In the genomic region with DNA sequence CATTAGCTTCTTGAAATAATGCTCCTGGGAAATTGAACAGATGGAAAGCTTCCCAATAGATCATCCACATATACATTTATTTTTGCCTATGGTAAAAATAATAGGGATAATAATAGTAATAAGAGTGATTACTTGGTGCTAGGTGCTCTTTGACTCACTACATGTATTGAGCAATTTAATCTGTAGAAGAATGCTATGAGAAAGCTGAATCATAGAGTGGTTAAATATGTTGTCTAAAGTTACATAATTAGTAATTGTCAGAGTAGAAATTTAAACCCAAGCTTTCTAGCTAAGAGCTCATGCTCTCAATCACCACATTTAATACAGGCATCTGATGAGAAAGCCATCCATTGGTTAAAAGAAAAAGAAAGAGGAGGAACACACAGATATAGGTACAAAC, we compare ENCODE assay signal across 35 cellular contexts.
"Had no signal": no experiment of that assay in that cellular context is flagged by ENCODE, and none has a peak within 500 bp of the region (broad histone marks: within the 10 kb centered on the region; RNA-seq: fewer than 3 reads in every experiment).

No MANE protein-coding gene starts in this region.

- H3K4me3 ChIP-seq: coronary artery, dorsolateral prefrontal cortex, heart left ventricle, pancreas, prostate gland, sigmoid colon, smooth muscle cell, uterus had no signal

- H3K27me3 Mint-ChIP-seq: activated CD4-positive, alpha-beta memory T cell treated with anti-CD3 and anti-CD28 coated beads, Interleukin-2, amount 10 ng/mL, durations not matched to agents 7 days and 5 days; activated CD4-positive, alpha-beta T cell treated with anti-CD3 and anti-CD28 coated beads, Interleukin-2, amount 10 ng/mL, durations not matched to agents 24 days and 14 days; memory B cell; naive thymus-derived CD8-positive, alpha-beta T cell; stimulated activated memory B cell treated with anti-CD40 and anti-IgM and Interleukin-4, amounts not matched to agents 10 μg/mL and 1 μg/mL and 100 μg/mL, for 72 hours; stimulated activated naive CD8-positive, alpha-beta T cell treated with anti-CD3 and anti-CD28 coated beads, Interleukin-15, amount 100 ng/mL, for 72 hours; T-helper 17 cell; type B pancreatic cell had no signal

- H3K27ac ChIP-seq: coronary artery, dorsolateral prefrontal cortex, foreskin keratinocyte, heart left ventricle, pancreas, prostate gland, sigmoid colon, uterus, WERI-Rb-1 had no signal

- FAIRE-seq: pancreas had no signal

- H3K27me3 ChIP-seq: dorsolateral prefrontal cortex, foreskin keratinocyte, heart left ventricle, pancreas, sigmoid colon, uterus had no signal

- H3K36me3 ChIP-seq: heart left ventricle, pancreas, prostate gland, sigmoid colon, uterus, WERI-Rb-1 had no signal

- H3K27ac Mint-ChIP-seq: activated CD4-positive, alpha-beta memory T cell treated with anti-CD3 and anti-CD28 coated beads, Interleukin-2, amount 10 ng/mL, durations not matched to agents 7 days and 5 days; activated CD4-positive, alpha-beta T cell treated with anti-CD3 and anti-CD28 coated beads, Interleukin-2, amount 10 ng/mL, durations not matched to agents 24 days and 14 days; activated naive CD4-positive, alpha-beta T cell treated with anti-CD3 and anti-CD28 coated beads, Interleukin-2, amount 50 U/mL, for 72 hours; activated T-helper 2 cell treated with anti-CD3 and anti-CD28 coated beads, Interferon-gamma antibody, Interleukin-2, Interleukin-4, amounts not matched to agents 10 μg/mL and 5 μg/mL and 100 μg/mL, durations not matched to agents 14 hours and 24 hours and 36 hours; immature natural killer cell; memory B cell; naive thymus-derived CD8-positive, alpha-beta T cell; stimulated activated memory B cell treated with anti-CD40 and anti-IgM and Interleukin-4, amounts not matched to agents 10 μg/mL and 1 μg/mL and 100 μg/mL, for 72 hours; stimulated activated naive CD8-positive, alpha-beta T cell treated with anti-CD3 and anti-CD28 coated beads, Interleukin-15, amount 100 ng/mL, for 72 hours; T-helper 17 cell; type B pancreatic cell had no signal

- H3K4me1 Mint-ChIP-seq: activated CD4-positive, alpha-beta memory T cell treated with anti-CD3 and anti-CD28 coated beads, Interleukin-2, amount 10 ng/mL, durations not matched to agents 7 days and 5 days; activated CD4-positive, alpha-beta T cell treated with anti-CD3 and anti-CD28 coated beads, Interleukin-2, amount 10 ng/mL, durations not matched to agents 24 days and 14 days; immature natural killer cell; memory B cell; naive thymus-derived CD8-positive, alpha-beta T cell; stimulated activated memory B cell treated with anti-CD40 and anti-IgM and Interleukin-4, amounts not matched to agents 10 μg/mL and 1 μg/mL and 100 μg/mL, for 72 hours; stimulated activated naive CD8-positive, alpha-beta T cell treated with anti-CD3 and anti-CD28 coated beads, Interleukin-15, amount 100 ng/mL, for 72 hours; T-helper 17 cell had no signal

- H3K36me3 Mint-ChIP-seq: activated naive CD4-positive, alpha-beta T cell treated with anti-CD3 and anti-CD28 coated beads, Interleukin-2, amount 50 U/mL, for 72 hours; memory B cell; naive thymus-derived CD8-positive, alpha-beta T cell; stimulated activated memory B cell treated with anti-CD40 and anti-IgM and Interleukin-4, amounts not matched to agents 10 μg/mL and 1 μg/mL and 100 μg/mL, for 72 hours; type B pancreatic cell had no signal

- H3K4me2 ChIP-seq: smooth muscle cell had no signal

- H3K4me3 Mint-ChIP-seq: activated CD4-positive, alpha-beta memory T cell treated with anti-CD3 and anti-CD28 coated beads, Interleukin-2, amount 10 ng/mL, durations not matched to agents 7 days and 5 days; activated CD4-positive, alpha-beta T cell treated with anti-CD3 and anti-CD28 coated beads, Interleukin-2, amount 10 ng/mL, durations not matched to agents 24 days and 14 days; immature natural killer cell; memory B cell; naive thymus-derived CD8-positive, alpha-beta T cell; neural crest cell; stimulated activated memory B cell treated with anti-CD40 and anti-IgM and Interleukin-4, amounts not matched to agents 10 μg/mL and 1 μg/mL and 100 μg/mL, for 72 hours; stimulated activated naive CD8-positive, alpha-beta T cell treated with anti-CD3 and anti-CD28 coated beads, Interleukin-15, amount 100 ng/mL, for 72 hours; T-helper 17 cell; type B pancreatic cell had no signal

- DNase-seq: activated CD4-positive, alpha-beta memory T cell treated with anti-CD3 and anti-CD28 coated beads, Interleukin-2, amount 10 ng/mL, durations not matched to agents 7 days and 5 days; activated CD4-positive, alpha-beta T cell treated with anti-CD3 and anti-CD28 coated beads, Interleukin-2, amount 10 ng/mL, durations not matched to agents 24 days and 14 days; activated T-cell treated with anti-CD3 and anti-CD28 coated beads, Interleukin-2, amount 50 U/mL, for 48 hours; anterior cingulate cortex; dorsolateral prefrontal cortex; effector memory CD4-positive, alpha-beta T cell; erythroblast; heart left ventricle; hypothalamus; immature natural killer cell; midbrain; naive thymus-derived CD8-positive, alpha-beta T cell; nucleus accumbens; pancreas; retina; sigmoid colon; stimulated activated CD4-positive, alpha-beta T cell treated with anti-CD3 and anti-CD28 coated beads, Interleukin-1b, Interleukin-23, amount 100 ng/mL, for 48 hours; stimulated activated CD4-positive, alpha-beta T cell treated with anti-CD3 and anti-CD28 coated beads, Interleukin-4, amount 100 ng/mL, for 4 hours; stimulated activated CD8-positive, alpha-beta memory T cell treated with anti-CD3 and anti-CD28 coated beads, Interleukin-4, amount 100 ng/mL, for 48 hours; stimulated activated naive CD8-positive, alpha-beta T cell treated with anti-CD3 and anti-CD28 coated beads, Interleukin-15, amount 100 ng/mL, for 72 hours; substantia nigra; T-helper 17 cell; T1000; uterus; WERI-Rb-1 had no signal

- H3K9me3 ChIP-seq: pancreas, prostate gland, sigmoid colon, uterus had no signal

- H3K4me1 ChIP-seq: foreskin keratinocyte, heart left ventricle, pancreas, prostate gland, sigmoid colon, uterus had no signal
